ENCODE assay signal across 7 cellular contexts in the genomic region with DNA sequence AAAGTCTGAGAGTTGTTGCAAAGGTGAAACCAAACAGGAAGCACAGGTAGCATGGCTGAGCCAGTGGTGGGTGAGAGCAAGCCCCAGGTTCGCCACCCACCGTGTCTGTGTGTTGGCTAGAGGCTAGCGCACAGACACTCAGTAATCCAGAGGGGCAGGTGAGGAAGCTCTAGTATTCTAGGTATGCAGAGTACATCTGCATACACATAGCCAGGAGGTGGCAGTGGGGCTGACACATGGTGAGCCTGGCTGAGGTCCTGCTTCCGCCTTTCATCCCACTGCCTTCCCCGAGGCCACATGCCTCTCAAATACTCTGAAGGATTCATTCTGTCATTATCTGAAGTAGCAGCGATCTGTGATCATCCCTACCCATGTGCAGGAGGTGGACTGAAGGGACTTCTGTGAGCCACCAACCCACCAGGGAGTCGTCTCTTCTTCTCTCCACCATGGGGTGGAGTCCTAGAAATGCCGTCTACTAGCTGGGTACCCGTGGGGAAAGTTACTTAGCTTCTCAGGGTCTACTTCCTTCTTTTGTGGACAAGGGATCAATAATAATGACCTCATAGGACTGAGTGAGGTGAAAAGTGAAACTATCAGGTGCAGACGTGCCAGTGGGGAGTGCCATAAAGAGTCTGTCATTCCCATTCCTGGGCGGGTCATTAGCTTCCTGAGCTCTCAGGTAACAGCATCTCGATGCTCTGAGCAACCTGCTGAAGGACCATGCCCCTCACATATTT. TPM values are rescaled to one million over a fixed set of nuclear protein-coding genes. Genes with fewer than 3 reads are reported as not detected.
DNase-seq lines count a peak whose midpoint lies in the region; ATAC-seq and TF ChIP-seq lines count a peak whose summit lies in the region.

No MANE protein-coding gene starts in this region.

- no peak overlapping the region for H3K18ac ChIP-seq in mesendoderm (ENCODE audit: low read length)

- no peak overlapping the region for H3K23ac ChIP-seq in mesendoderm (ENCODE audit: low read length)

- H3K27ac Mint-ChIP-seq in GM23338, result peak overlapping the region; percentile 78; the same call in 1 of the 2 replicates

- no peaks in the 10 kb centered on the region; the same call in 2 of the 3 replicates for H3K9me3 Mint-ChIP-seq in GM23338

- H3K79me2 ChIP-seq in GM23338 (replicated peaks; ENCODE audit: insufficient read depth), result no peaks in the 10 kb centered on the region
- H3K79me2 ChIP-seq in mesendoderm (ENCODE audit: control insufficient read depth, insufficient read depth, low read length), result no peaks in the 10 kb centered on the region

- no peaks in the 10 kb centered on the region for H3K27me3 ChIP-seq in GM23338 (ENCODE audit: insufficient read depth)
- no peaks in the 10 kb centered on the region for H3K27me3 ChIP-seq in mesendoderm (ENCODE audit: insufficient read depth, low read length, poor library complexity)

- H2AFZ ChIP-seq in GM23338, result no peak overlapping the region

- H3K4ac ChIP-seq in mesendoderm (ENCODE audit: low read depth, low read length), result no peak overlapping the region

- H3K27me3 Mint-ChIP-seq in GM23338 (ENCODE audit: insufficient read depth, low read depth, poor library complexity), result peaks cover 7% of the 10 kb centered on the region

- peak; percentile 77 for DNase-seq in GM23338 (ENCODE audit: low spot score)
- peak; percentile 55 for DNase-seq in NCI-H146 treated with DMSO at 0.1 percent for 48 hours (lab: John Stamatoyannopoulos, UW; ENCODE audit: unreplicated experiment)
- DNase-seq in mesendoderm, result peak; percentile 97
- DNase-seq in activated gamma-delta T cell treated with Interleukin-2 at 50 U/mL for 16 hours, result no peak
- no peak for DNase-seq in EL
- no peak for DNase-seq in DMS 273 (lab: John Stamatoyannopoulos, UW; ENCODE audit: unreplicated experiment)

- H4K20me1 ChIP-seq in GM23338 (replicated peaks; ENCODE audit: insufficient read depth), result no peaks in the 10 kb centered on the region

- peak overlapping the region; percentile 15 for H3K56ac ChIP-seq in mesendoderm (ENCODE audit: low read length)

- WGBS in mesendoderm (ENCODE audit: extremely low coverage, insufficient coverage, low lambda C conversion rate), result no CpG with 5 or more reads among the region's 12 CpGs

- H4K5ac ChIP-seq in mesendoderm (ENCODE audit: low read length), result no peak overlapping the region

- H3K4me3 Mint-ChIP-seq in GM23338, result no peak overlapping the region

- H4K8ac ChIP-seq in mesendoderm (ENCODE audit: low read depth, low read length), result no peak overlapping the region

- no peak for TF ChIP-seq CTCF in GM23338 (conservative IDR thresholded peaks at IDR 0.05; ENCODE audit: low read depth in 2 of 2)

- H3K9ac ChIP-seq in mesendoderm (ENCODE audit: low read length), result no peak overlapping the region

- peak; percentile 76 for ATAC-seq in GM18909 (IDR thresholded peaks at IDR 0.05; ENCODE audit: poor library complexity, unreplicated experiment)
- peak; percentile 98 for ATAC-seq in GM23338

- peak overlapping the region; percentile 74; the same call in 1 of the 2 replicates for H3K27ac ChIP-seq in GM23338 (ENCODE audit: low read depth)
- H3K27ac ChIP-seq in mesendoderm (ENCODE audit: low read depth, low read length), result peak overlapping the region; percentile 36

- peaks cover 19% of the 10 kb centered on the region for H3K4me1 Mint-ChIP-seq in GM23338

- H3K36me3 ChIP-seq in GM23338 (ENCODE audit: insufficient read depth) (no peaks in the 10 kb centered on the region), mesendoderm (ENCODE audit: control insufficient read depth, insufficient read depth, low read length) (no peaks in the 10 kb centered on the region)

- H2AK5ac ChIP-seq in mesendoderm (ENCODE audit: low read length), result no peak overlapping the region

- H2BK15ac ChIP-seq in mesendoderm (replicated peaks; ENCODE audit: low read depth), result no peak overlapping the region

- H3K4me3 ChIP-seq in GM23338 (no peak overlapping the region), mesendoderm (ENCODE audit: low read length) (no peak overlapping the region)

- H3K4me1 ChIP-seq in GM23338 (ENCODE audit: insufficient read depth) (peaks cover 13% of the 10 kb centered on the region), mesendoderm (ENCODE audit: control insufficient read depth, low read depth, low read length) (peaks cover 9% of the 10 kb centered on the region)

- no peaks in the 10 kb centered on the region for H3F3A ChIP-seq in GM23338 (replicated peaks; ENCODE audit: low read depth)

- H2BK5ac ChIP-seq in mesendoderm (ENCODE audit: low read length), result no peak overlapping the region

- H3K4me2 ChIP-seq in GM23338, result peak overlapping the region; percentile 62
- H3K4me2 ChIP-seq in mesendoderm (ENCODE audit: low read length), result no peak overlapping the region

- H3K36me3 Mint-ChIP-seq in GM23338 (ENCODE audit: low read depth), result peaks cover 5% of the 10 kb centered on the region; the same call in 2 of the 3 replicates

- no peak overlapping the region for H2BK120ac ChIP-seq in mesendoderm (ENCODE audit: low read depth, low read length)

- H3K79me1 ChIP-seq in mesendoderm (ENCODE audit: low read length), result no peaks in the 10 kb centered on the region

- H3K9me2 ChIP-seq in GM23338 (ENCODE audit: insufficient read depth), result 0 out of 2 replicates have a peak, but pooled peaks cover 5% of the 10 kb centered on the region

TF ChIP-seq in GM23338, 12 proteins besides CTCF, POLR2A, EP300 and RAD21 (continues in another document):
- TF ChIP-seq POLR2AphosphoS5 (IDR thresholded peaks at IDR 0.05; ENCODE audit: low read depth) (no peak), CREB1 (CRISPR knock-in tag; IDR thresholded peaks at IDR 0.05; ENCODE audit: low read depth) (no peak), ZNF462 (CRISPR knock-in tag; IDR thresholded peaks at IDR 0.05) (no peak), ZNF114 (CRISPR knock-in tag; IDR thresholded peaks at IDR 0.05) (no peak)

RNA-seq across cellular contexts. Expression of gene ICAM2, which starts 36.0 kb away (rescaled TPM):
- total RNA-seq in GM23338 (2014; rRNA removed; shearing (Covaris generic)), result 0.31 and 0.58 TPM in 2 replicates
- 0.57 and 0.86 TPM in 2 replicates for polyA plus RNA-seq in GM23338 (2016; fragmentation: Nextera tagmentation; extraction: Ambion mirVana)
- 0.70 TPM for polyA plus RNA-seq in mesendoderm (2013, experiment 1 of 2)
- polyA plus RNA-seq in mesendoderm (2013, experiment 2 of 2), result 0.57 TPM

RNA-seq across cellular contexts. Expression of gene PRR29, which starts 58.3 kb away (rescaled TPM):
- 0.74 and 1.3 TPM in 2 replicates for total RNA-seq in GM23338 (2014; rRNA removed; shearing (Covaris generic))
- 0.24 and 0.66 TPM in 2 replicates for polyA plus RNA-seq in GM23338 (2016; fragmentation: Nextera tagmentation; extraction: Ambion mirVana)
- 0.22 TPM for polyA plus RNA-seq in mesendoderm (2013, experiment 1 of 2)
- 0.27 TPM for polyA plus RNA-seq in mesendoderm (2013, experiment 2 of 2)

Comparison
In these comparisons a context has a peak if more than half of its experiments do, and no peak if none do; other contexts are left out.
1. DNase-seq: peak in GM23338 (single experiment), NCI-H146 treated with DMSO at 0.1 percent for 48 hours (single experiment) and mesendoderm (single experiment); none in activated gamma-delta T cell treated with Interleukin-2 at 50 U/mL for 16 hours (single experiment), EL (single experiment) and DMS 273 (single experiment).